8 cellular contexts compared by ENCODE assay signal in the genomic region with DNA sequence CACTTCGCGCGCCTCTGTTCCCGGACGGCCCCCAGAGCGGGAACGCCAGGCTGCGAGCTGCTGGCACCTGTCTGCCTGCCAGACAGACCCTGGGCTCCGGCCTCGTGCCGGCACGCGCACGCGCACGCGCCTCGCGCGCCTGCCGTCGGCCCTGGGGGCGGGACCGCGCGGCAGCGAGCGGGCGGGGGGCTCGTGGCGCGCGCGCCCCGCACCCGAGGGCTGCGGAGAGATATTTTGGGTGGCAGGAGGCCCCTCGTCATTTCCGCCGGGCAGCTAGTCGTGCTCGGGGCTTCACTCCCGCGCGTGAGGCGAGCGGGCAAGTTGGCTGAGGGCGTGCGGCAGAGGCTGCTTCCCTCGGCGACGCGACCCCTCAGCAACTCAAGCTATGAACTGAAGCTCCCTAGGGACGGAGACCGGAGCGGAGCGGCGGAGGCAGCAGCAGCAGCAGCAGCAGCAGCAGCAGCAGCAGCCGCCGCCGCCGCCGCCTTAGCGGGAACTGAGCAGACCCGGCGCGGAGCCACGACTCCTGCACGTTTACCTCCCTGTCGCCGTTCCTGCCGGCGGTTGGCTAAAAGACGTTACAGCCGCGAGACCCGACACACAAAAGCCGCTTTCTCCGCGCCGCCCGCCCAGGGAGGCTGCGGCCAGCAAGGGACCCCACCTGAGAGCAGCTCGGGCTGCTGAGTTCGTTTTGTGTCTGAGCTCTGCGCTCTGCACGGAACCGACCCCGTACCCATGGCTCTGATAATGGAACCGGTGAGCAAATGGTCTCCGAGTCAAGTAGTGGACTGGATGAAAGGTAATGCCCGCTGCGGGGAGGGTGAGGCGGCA. TPM values are rescaled to one million over a fixed set of nuclear protein-coding genes. Genes with fewer than 3 reads are reported as not detected.
DNase-seq lines count a peak whose midpoint lies in the region; ATAC-seq and TF ChIP-seq lines count a peak whose summit lies in the region.

TSS of gene CNKSR2 (plus strand) at position 256 of the 831 bp plus-strand sequence. CDS start at position 736, 480 bp downstream.

- H3K27ac Mint-ChIP-seq in activated CD4-positive, alpha-beta T cell treated with anti-CD3 and anti-CD28 coated beads, Interleukin-2, amount 10 ng/mL, durations not matched to agents 7 days and 5 days = peak within 1 kb of the TSS; percentile 85

- ATAC-seq in GM18511 (IDR thresholded peaks at IDR 0.05; ENCODE audit: unreplicated experiment) (peak; percentile 76), HG02943 (IDR thresholded peaks at IDR 0.05; ENCODE audit: low read depth, unreplicated experiment) (peak; percentile 76), mucosa of descending colon (peak; percentile 72)

- DNase-seq in NCI-H2171 (lab: John Stamatoyannopoulos, UW) (peak; percentile 80), ecto neural progenitor cell (ENCODE audit: low spot score) (peak; percentile 88), mucosa of descending colon (peak; percentile 4 to 59 (median 43)), foreskin melanocyte (no peak)
- DNase-seq in activated CD4-positive, alpha-beta T cell treated with anti-CD3 and anti-CD28 coated beads, Interleukin-2, amount 10 ng/mL, durations not matched to agents 7 days and 5 days = peak; percentile 66
- DNase-seq in stimulated activated CD8-positive, alpha-beta memory T cell treated with anti-CD3 and anti-CD28 coated beads, Interleukin-7, amount 100 ng/mL, for 1 hour (ENCODE audit: low read depth in 2 of 2) = peak; percentile 36 to 37

- no peak for TF ChIP-seq CTCF in mucosa of descending colon (IDR thresholded peaks at IDR 0.05)

- no peaks in the 10 kb centered on the region for H3K36me3 ChIP-seq in mucosa of descending colon (ENCODE audit: low read depth)

- peak within 1 kb of the TSS; percentile 87 for H3K4me3 Mint-ChIP-seq in activated CD4-positive, alpha-beta T cell treated with anti-CD3 and anti-CD28 coated beads, Interleukin-2, amount 10 ng/mL, durations not matched to agents 7 days and 5 days

- H3K9me3 ChIP-seq in mucosa of descending colon = no peaks in the 10 kb centered on the region

- intact Hi-C loops in mucosa of descending colon (cut with DNase I, micrococcal nuclease) = no loop called here

- POLR2A ChIA-PET in activated CD4-positive, alpha-beta T cell treated with anti-CD3 and anti-CD28 coated beads, Interleukin-2, amount 10 ng/mL, durations not matched to agents 7 days and 5 days (lab: Charles Lee) = no interaction called here

- CTCF ChIA-PET in activated CD4-positive, alpha-beta T cell treated with anti-CD3 and anti-CD28 coated beads, Interleukin-2, amount 10 ng/mL, durations not matched to agents 7 days and 5 days (lab: Charles Lee) = interaction anchor here (0.6 kb wide), 1 partner anchor 374 kb away, joined by 4 read pairs; no protein-coding TSS in a partner anchor

- peaks cover 33% of the 10 kb centered on the region for H3K4me1 Mint-ChIP-seq in activated CD4-positive, alpha-beta T cell treated with anti-CD3 and anti-CD28 coated beads, Interleukin-2, amount 10 ng/mL, durations not matched to agents 7 days and 5 days

- no peaks in the 10 kb centered on the region for H3K9me3 Mint-ChIP-seq in activated CD4-positive, alpha-beta T cell treated with anti-CD3 and anti-CD28 coated beads, Interleukin-2, amount 10 ng/mL, durations not matched to agents 7 days and 5 days

- H3K27me3 Mint-ChIP-seq in activated CD4-positive, alpha-beta T cell treated with anti-CD3 and anti-CD28 coated beads, Interleukin-2, amount 10 ng/mL, durations not matched to agents 7 days and 5 days = peaks cover 1% of the 10 kb centered on the region

- no peak within 1 kb of the TSS for H3K4me3 ChIP-seq in mucosa of descending colon

- no peaks in the 10 kb centered on the region for H3K4me1 ChIP-seq in mucosa of descending colon (ENCODE audit: low read depth)

- no peaks in the 10 kb centered on the region for H3K36me3 Mint-ChIP-seq in activated CD4-positive, alpha-beta T cell treated with anti-CD3 and anti-CD28 coated beads, Interleukin-2, amount 10 ng/mL, durations not matched to agents 7 days and 5 days (ENCODE audit: low read depth)

RNA-seq across cellular contexts. Expression of gene CNKSR2, which starts in this region (rescaled TPM):
- 10 to 100 TPM in 1 of 2 experiments, 1 to 10 TPM in 1; 9.5 to 10.3 TPM for total RNA-seq in activated CD4-positive, alpha-beta T cell treated with anti-CD3 and anti-CD28 coated beads, Interleukin-2, amount 10 ng/mL, durations not matched to agents 7 days and 5 days
- 1 to 10 TPM in 1 of 3 donors, under 1 TPM in 2; 0.23 to 2.4 (median 0.67) TPM for total RNA-seq in mucosa of descending colon
